ENCODE assay signal across 14 cellular contexts in the genomic region with DNA sequence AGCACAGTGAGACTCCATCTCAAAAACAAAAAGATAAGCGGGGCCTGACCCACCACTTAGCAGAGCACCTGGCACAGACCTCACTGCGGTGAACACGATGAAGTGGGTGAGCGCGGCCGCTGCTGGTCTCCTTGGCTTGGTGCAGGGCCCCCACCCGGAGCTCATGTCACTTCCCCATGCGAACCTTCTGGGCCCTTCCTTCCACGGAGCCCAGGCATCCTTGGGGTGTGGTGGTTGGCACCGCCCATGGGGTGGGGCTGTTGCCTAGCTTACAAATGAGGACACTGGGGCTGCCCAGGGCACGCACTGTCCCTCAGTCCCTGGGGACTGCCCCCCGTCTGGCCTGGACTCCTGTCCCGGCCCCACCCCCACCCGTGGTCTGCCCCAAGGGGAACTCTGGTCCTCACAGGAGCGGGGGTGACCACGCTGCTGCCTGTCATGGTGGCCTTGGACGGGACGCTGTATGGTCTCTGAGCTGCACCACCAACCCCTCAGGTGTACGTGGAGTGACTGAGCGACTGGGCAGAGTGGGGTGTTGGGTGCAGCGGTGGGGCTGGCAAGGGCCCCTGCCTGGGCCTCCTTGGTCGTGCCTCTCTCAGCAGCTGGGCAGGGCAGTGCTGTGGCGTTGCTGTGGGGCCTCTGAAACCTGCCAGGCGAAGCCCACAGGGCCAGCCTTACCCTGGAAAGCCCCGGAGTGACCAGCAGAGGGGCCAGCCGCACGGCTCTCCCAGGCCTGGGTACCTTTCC. TPM values are rescaled to one million over a fixed set of nuclear protein-coding genes. Genes with fewer than 3 reads are reported as not detected.
DNase-seq lines count a peak whose midpoint lies in the region; ATAC-seq and TF ChIP-seq lines count a peak whose summit lies in the region.
"Had no signal": no experiment of that assay in that cellular context is flagged by ENCODE, and none has a peak within 500 bp of the region (broad histone marks: within the 10 kb centered on the region; RNA-seq: fewer than 3 reads in every experiment).

No MANE protein-coding gene starts in this region.

- H3K27me3 Mint-ChIP-seq in WTC11 (ENCODE audit: low read depth), result no peaks in the 10 kb centered on the region
- H3K27me3 Mint-ChIP-seq: activated CD8-positive, alpha-beta memory T cell treated with anti-CD3 and anti-CD28 coated beads, Interleukin-2, amount 10 ng/mL, durations not matched to agents 7 days and 5 days had no signal

- 82% methylated on average over 22 of the region's 27 CpGs for WGBS in mammary epithelial cell (ENCODE audit: low coverage, missing lambda C conversion rate)

- no TSS peak for BruUV-seq in mammary epithelial cell (replicated peaks; lab: Mats Ljungman, UMichigan)

- H3K36me3 ChIP-seq in HEK293 (ENCODE audit: control insufficient read depth in 2 of 2, insufficient read depth in 1 of 2, low read length in 2 of 2) (peaks cover 0 to 12% of the 10 kb centered on the region in 2 experiments; a peak in 1 of 3 replicates), right atrium auricular region (peaks cover 23% of the 10 kb centered on the region), skeletal muscle tissue (ENCODE audit: control insufficient read depth in 3 of 3, insufficient read depth in 3 of 3, low read length in 3 of 3) (peaks cover 0 to 9% (median 8%) of the 10 kb centered on the region in 3 donors), mammary epithelial cell (ENCODE audit: insufficient read depth, low read length) (no peaks in the 10 kb centered on the region)
- H3K36me3 ChIP-seq: prostate gland had no signal

- TF ChIP-seq CTCF in HEK293 (tag by site-specific recombination; IDR thresholded peaks at IDR 0.05), result no peak
- no peak for TF ChIP-seq CTCF in WTC11 (IDR thresholded peaks at IDR 0.05)
- TF ChIP-seq CTCF in right atrium auricular region (IDR thresholded peaks at IDR 0.05), result no peak
- TF ChIP-seq CTCF in coronary artery (IDR thresholded peaks at IDR 0.05), result no peak
- no peak for TF ChIP-seq CTCF in mammary epithelial cell (conservative IDR thresholded peaks at IDR 0.05 in 1 of 2, IDR thresholded peaks at IDR 0.05 in 1 of 2; ENCODE audit: extremely low read depth in 1 of 2, insufficient read depth in 1 of 2, low read depth in 1 of 2, low read length in 2 of 2)

- H3K27ac ChIP-seq in HEK293 (ENCODE audit: extremely low read depth, low read depth, low read length) (0 out of 2 replicates have a peak overlapping the region, but pooled peaks have one; percentile 69), right atrium auricular region (peak overlapping the region; percentile 85 to 89), skeletal muscle tissue (ENCODE audit: low read depth, low read length) (peak overlapping the region; percentile 81), coronary artery (no peak overlapping the region), mammary epithelial cell (ENCODE audit: insufficient read depth, low read depth, low read length) (no peak overlapping the region)

- H3K4me3 Mint-ChIP-seq in WTC11, result no peak overlapping the region
- H3K4me3 Mint-ChIP-seq: activated CD8-positive, alpha-beta memory T cell treated with anti-CD3 and anti-CD28 coated beads, Interleukin-2, amount 10 ng/mL, durations not matched to agents 7 days and 5 days had no signal

- H3K4me1 ChIP-seq in HEK293 (ENCODE audit: control insufficient read depth, insufficient read depth, low read length) (peaks cover 31% of the 10 kb centered on the region), right atrium auricular region (peaks cover 0 to 76% of the 10 kb centered on the region in 2 donors), skeletal muscle tissue (ENCODE audit: control insufficient read depth in 3 of 3, insufficient read depth in 3 of 3, low read length in 3 of 3) (peaks cover 57 to 73% (median 70%) of the 10 kb centered on the region in 3 donors), mammary epithelial cell (ENCODE audit: insufficient read depth, low read length) (peaks cover 5% of the 10 kb centered on the region)

- H3K4me2 ChIP-seq in mammary epithelial cell (ENCODE audit: insufficient read depth, low read depth, low read length), result no peak overlapping the region

- intact Hi-C loops in mammary epithelial cell (cut with micrococcal nuclease), result no loop called here

- H3K9me3 ChIP-seq in HEK293 (ENCODE audit: control insufficient read depth, insufficient read depth, low read depth, low read length) (no peaks in the 10 kb centered on the region), right atrium auricular region (no peaks in the 10 kb centered on the region), skeletal muscle tissue (ENCODE audit: control insufficient read depth in 3 of 3, low read length in 3 of 3) (no peaks in the 10 kb centered on the region), mammary epithelial cell (replicated peaks; ENCODE audit: insufficient read depth, low read length) (no peaks in the 10 kb centered on the region)
- H3K9me3 ChIP-seq: prostate gland had no signal

- no peaks in the 10 kb centered on the region for H3K36me3 Mint-ChIP-seq in WTC11
- H3K36me3 Mint-ChIP-seq: activated CD8-positive, alpha-beta memory T cell treated with anti-CD3 and anti-CD28 coated beads, Interleukin-2, amount 10 ng/mL, durations not matched to agents 7 days and 5 days had no signal

- 0 out of 2 replicates have a peak overlapping the region, but pooled peaks have one; percentile 45 for H3K27ac Mint-ChIP-seq in WTC11

- in situ Hi-C loops in mammary epithelial cell (cut with MboI; ENCODE audit: low sequenced_read_pairs in 2 of 2), result no loop called here

- DNase-seq in WTC11 (ENCODE audit: low spot score) (no peak), right atrium auricular region (ENCODE audit: low spot score) (no peak), coronary artery (ENCODE audit: low spot score) (no peak), mammary epithelial cell (no peak)
- DNase-seq: activated CD8-positive, alpha-beta memory T cell treated with anti-CD3 and anti-CD28 coated beads, Interleukin-2, amount 10 ng/mL, durations not matched to agents 7 days and 5 days; DND-41; kidney; NCI-H1417; NCI-H748 treated with DMSO at 0.1 percent for 48 hours had no signal

- H3K9ac ChIP-seq in skeletal muscle tissue (ENCODE audit: low read depth in 1 of 3, low read length in 3 of 3), result peak overlapping the region; percentile 3 to 82 (median 42)
- H3K9ac ChIP-seq in mammary epithelial cell (ENCODE audit: insufficient read depth, low read length), result no peak overlapping the region

- dilution Hi-C loops in mammary epithelial cell (cut with HindIII; ENCODE audit: low sequenced_read_pairs), result no loop called here

- CTCF ChIA-PET in HEK293 (lab: Yijun Ruan, JAX) (interaction anchor here (0.8 kb wide), 1 partner anchor 18 kb away, joined by 3 read pairs; no protein-coding TSS in a partner anchor), WTC11 (lab: Charles Lee) (interaction anchor here (0.7 to 3.7 kb wide), 4 partner anchors 14 to 92 kb away, joined by 3 to 21 read pairs (median 10); no protein-coding TSS in a partner anchor), mammary epithelial cell (lab: Charles Lee; ENCODE audit: low non-redundant PET) (no interaction called here)

- no peaks in the 10 kb centered on the region for H3K9me3 Mint-ChIP-seq in WTC11

- H3K79me2 ChIP-seq in mammary epithelial cell (ENCODE audit: insufficient read depth, low read length), result peaks cover 74% of the 10 kb centered on the region

- POLR2A ChIA-PET in HEK293 (lab: Yijun Ruan, JAX), result no interaction called here
- POLR2A ChIA-PET in WTC11 (lab: Charles Lee), result no interaction called here

- H3K27me3 ChIP-seq in right atrium auricular region (no peaks in the 10 kb centered on the region), skeletal muscle tissue (ENCODE audit: control insufficient read depth in 3 of 3, insufficient read depth in 3 of 3, low read length in 3 of 3) (no peaks in the 10 kb centered on the region), mammary epithelial cell (ENCODE audit: insufficient read depth, low read length) (no peaks in the 10 kb centered on the region)

- peaks cover 21% of the 10 kb centered on the region for H4K20me1 ChIP-seq in mammary epithelial cell (ENCODE audit: insufficient read depth, low read length)

- ATAC-seq in WTC11, result no peak
- no peak for ATAC-seq in HG03460 (IDR thresholded peaks at IDR 0.05; ENCODE audit: unreplicated experiment)
- ATAC-seq in GM21737 (IDR thresholded peaks at IDR 0.05; ENCODE audit: unreplicated experiment), result no peak
- ATAC-seq: activated CD8-positive, alpha-beta memory T cell treated with anti-CD3 and anti-CD28 coated beads, Interleukin-2, amount 10 ng/mL, durations not matched to agents 7 days and 5 days had no signal

- H2AFZ ChIP-seq in mammary epithelial cell (ENCODE audit: low read depth, low read length), result no peak overlapping the region

- H3K4me3 ChIP-seq in HEK293 (ENCODE audit: low read depth, low read length) (no peak overlapping the region), right atrium auricular region (no peak overlapping the region), skeletal muscle tissue (ENCODE audit: low read length in 3 of 3) (no peak overlapping the region), coronary artery (no peak overlapping the region), mammary epithelial cell (replicated peaks in 1 of 3; ENCODE audit: insufficient read depth in 1 of 3, low read depth in 2 of 3, low read length in 3 of 3) (no peak overlapping the region)
- H3K4me3 ChIP-seq: prostate gland had no signal

- peaks cover 24% of the 10 kb centered on the region for H3K4me1 Mint-ChIP-seq in WTC11

TF ChIP-seq in HEK293, 187 proteins besides CTCF, POLR2A, EP300 and RAD21 (continues in another document):
- TF ChIP-seq ZNF223 (tag by site-specific recombination; IDR thresholded peaks at IDR 0.05) (peak; percentile 86), GLIS2 (tag by site-specific recombination; IDR thresholded peaks at IDR 0.05) (peak; percentile 35)

TF ChIP-seq in WTC11, 78 proteins besides CTCF, POLR2A, EP300 and RAD21 (continues in another document):
- no peak for TF ChIP-seq ZNF671 (CRISPR knock-in tag; IDR thresholded peaks at IDR 0.05)
- no peak for TF ChIP-seq HMGA2 (CRISPR knock-in tag; IDR thresholded peaks at IDR 0.05)
- TF ChIP-seq ZNF232 (CRISPR knock-in tag; IDR thresholded peaks at IDR 0.05), result no peak
- TF ChIP-seq ZNF416 (CRISPR knock-in tag; IDR thresholded peaks at IDR 0.05), result no peak
- no peak for TF ChIP-seq TCF7 (CRISPR knock-in tag; IDR thresholded peaks at IDR 0.05; ENCODE audit: low read depth)
- TF ChIP-seq FOXJ3 (CRISPR knock-in tag; IDR thresholded peaks at IDR 0.05; ENCODE audit: borderline replicate concordance), result no peak
- no peak for TF ChIP-seq MYBL2 (CRISPR knock-in tag; IDR thresholded peaks at IDR 0.05)
- TF ChIP-seq, protein P1, sequence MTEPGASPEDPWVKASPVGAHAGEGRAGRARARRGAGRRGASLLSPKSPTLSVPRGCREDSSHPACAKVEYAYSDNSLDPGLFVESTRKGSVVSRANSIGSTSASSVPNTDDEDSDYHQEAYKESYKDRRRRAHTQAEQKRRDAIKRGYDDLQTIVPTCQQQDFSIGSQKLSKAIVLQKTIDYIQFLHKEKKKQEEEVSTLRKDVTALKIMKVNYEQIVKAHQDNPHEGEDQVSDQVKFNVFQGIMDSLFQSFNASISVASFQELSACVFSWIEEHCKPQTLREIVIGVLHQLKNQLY (CRISPR knock-in tag; IDR thresholded peaks at IDR 0.05), result no peak
- TF ChIP-seq ETV6 (CRISPR knock-in tag; IDR thresholded peaks at IDR 0.05), result no peak

RNA-seq across cellular contexts. Expression of a gene that starts 15.3 kb away (rescaled TPM):
- total RNA-seq in WTC11 (2021) (120 to 129 TPM (median 126 TPM) in 3 replicates), right atrium auricular region (10 to 100 TPM; 19.3 to 20.4 TPM), skeletal muscle tissue (6.8 TPM), mammary epithelial cell (10 to 100 TPM; 28.8 to 58.6 TPM)
- 17.2 TPM for polyA plus RNA-seq in mammary epithelial cell
- polyA minus RNA-seq in mammary epithelial cell, result 1.6 TPM

Comparison
In these comparisons a context has a peak if more than half of its experiments do, and no peak if none do; other contexts are left out.
1. H3K27ac ChIP-seq: peak in HEK293 (single experiment), right atrium auricular region (2 of 2) and skeletal muscle tissue (single experiment); none in coronary artery (0 of 2) and mammary epithelial cell (single experiment).